Comparison of ENCODE assay signal across 1 cellular context in genomic region chr9:129879103-129879699, GRCh38.
TF ChIP-seq lines count a peak whose summit lies in the region.

No MANE protein-coding gene starts in this region.

TF ChIP-seq in K562, 482 proteins besides CTCF, POLR2A, EP300 and RAD21 (continued from another document):
- 0 out of 2 replicates have a peak, but pooled peaks have one; percentile 43 for TF ChIP-seq RREB1 (CRISPR knock-in tag; IDR thresholded peaks at IDR 0.05)
- TF ChIP-seq POLR2AphosphoS2 (IDR thresholded peaks at IDR 0.05; ENCODE audit: low read length): no peak
